Comparison of ENCODE assay signal across 1 cellular context in the genomic region with DNA sequence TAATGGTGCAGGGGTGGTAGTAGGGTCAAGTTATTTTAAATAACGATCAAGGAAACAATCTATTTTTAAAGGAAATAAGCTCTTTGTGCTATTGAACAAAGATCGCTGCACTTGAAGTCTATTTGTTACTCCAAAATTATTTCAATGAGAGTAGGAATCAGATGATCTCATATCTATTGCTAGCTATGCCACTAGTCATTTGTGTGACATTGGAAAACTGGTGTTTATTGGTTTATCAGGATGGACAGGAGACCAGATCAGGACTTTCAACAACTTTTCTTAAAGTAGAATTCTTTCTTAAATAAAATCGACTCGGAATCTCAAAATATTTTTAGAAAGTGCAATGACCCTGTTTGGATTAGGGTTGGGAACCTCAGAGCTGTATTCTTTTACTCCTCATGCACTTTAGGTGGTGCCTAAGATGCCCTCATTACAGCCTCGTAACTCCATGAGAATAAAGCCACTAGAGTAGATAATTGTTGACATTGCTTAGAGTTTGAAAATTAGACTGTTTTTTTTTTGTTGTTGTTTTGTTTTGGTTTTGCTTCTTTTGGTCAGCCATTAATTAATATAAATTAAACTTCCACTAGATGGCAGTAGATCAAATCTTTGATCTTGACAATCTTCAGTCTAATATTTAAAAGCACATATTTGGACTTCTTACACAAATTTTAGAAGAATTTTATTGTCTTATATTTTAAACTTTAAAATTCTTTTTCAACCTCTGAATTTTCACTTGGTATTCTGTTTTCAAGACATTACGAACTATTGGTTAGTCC.
TF ChIP-seq lines count a peak whose summit lies in the region.

No MANE protein-coding gene starts in this region.

TF ChIP-seq in GM12878, 131 proteins besides CTCF, POLR2A, EP300 and RAD21 (continued from another document):
- TF ChIP-seq, protein P1, sequence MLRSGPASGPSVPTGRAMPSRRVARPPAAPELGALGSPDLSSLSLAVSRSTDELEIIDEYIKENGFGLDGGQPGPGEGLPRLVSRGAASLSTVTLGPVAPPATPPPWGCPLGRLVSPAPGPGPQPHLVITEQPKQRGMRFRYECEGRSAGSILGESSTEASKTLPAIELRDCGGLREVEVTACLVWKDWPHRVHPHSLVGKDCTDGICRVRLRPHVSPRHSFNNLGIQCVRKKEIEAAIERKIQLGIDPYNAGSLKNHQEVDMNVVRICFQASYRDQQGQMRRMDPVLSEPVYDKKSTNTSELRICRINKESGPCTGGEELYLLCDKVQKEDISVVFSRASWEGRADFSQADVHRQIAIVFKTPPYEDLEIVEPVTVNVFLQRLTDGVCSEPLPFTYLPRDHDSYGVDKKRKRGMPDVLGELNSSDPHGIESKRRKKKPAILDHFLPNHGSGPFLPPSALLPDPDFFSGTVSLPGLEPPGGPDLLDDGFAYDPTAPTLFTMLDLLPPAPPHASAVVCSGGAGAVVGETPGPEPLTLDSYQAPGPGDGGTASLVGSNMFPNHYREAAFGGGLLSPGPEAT (IDR thresholded peaks at IDR 0.05; ENCODE audit: low read depth): no peak
- no peak for TF ChIP-seq MEF2A (IDR thresholded peaks at IDR 0.05; ENCODE audit: insufficient read depth, low read depth, low read length)
